ENCODE assay signal across 10 cellular contexts in the genomic region with DNA sequence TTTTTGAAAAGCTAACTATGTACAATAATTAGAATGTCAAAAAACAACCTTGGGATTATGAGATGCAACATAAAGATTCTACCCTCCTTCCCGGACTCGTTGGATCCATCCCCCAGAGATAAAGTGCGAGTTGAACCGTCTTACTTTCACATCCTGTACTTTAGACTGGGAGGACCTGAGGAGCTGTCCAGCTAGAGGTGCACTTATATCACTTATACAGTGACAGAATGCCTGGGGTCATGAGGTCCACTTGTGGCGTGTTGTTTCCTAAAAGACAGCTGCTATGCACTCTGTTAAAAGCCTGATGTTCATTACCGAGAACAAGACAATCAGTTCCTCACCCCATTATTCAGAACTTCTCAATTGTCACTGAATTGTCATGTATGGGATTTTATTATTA. TPM values are rescaled to one million over a fixed set of nuclear protein-coding genes. Genes with fewer than 3 reads are reported as not detected.
DNase-seq lines count a peak whose midpoint lies in the region; ATAC-seq, FAIRE-seq and TF ChIP-seq lines count a peak whose summit lies in the region.
"Had no signal": no experiment of that assay in that cellular context is flagged by ENCODE, and none has a peak within 500 bp of the region (broad histone marks: within the 10 kb centered on the region; RNA-seq: fewer than 3 reads in every experiment).

No MANE protein-coding gene starts in this region.

- H3K9me3 ChIP-seq in GM12878 (replicated peaks; ENCODE audit: control insufficient read depth, insufficient read depth, low read length) (no peaks in the 10 kb centered on the region), neural progenitor cell (ENCODE audit: low read depth) (no peaks in the 10 kb centered on the region)
- H3K9me3 ChIP-seq: testis had no signal

- no peak for TF ChIP-seq POLR2A in GM12878 (IDR thresholded peaks at IDR 0.05; ENCODE audit: low read depth, low read length)

- BruUV-seq in Calu3 (replicated peaks; lab: Mats Ljungman, UMichigan) (TSS peak; percentile 51), GM12878 (replicated peaks; lab: Mats Ljungman, UMichigan) (no TSS peak)

- H3K27ac Mint-ChIP-seq in Calu3 (ENCODE audit: unreplicated experiment) (no peak overlapping the region), neural progenitor cell (no peak overlapping the region)
- H3K27ac Mint-ChIP-seq in stimulated activated naive B cell treated with anti-CD40 and anti-IgM and Interleukin-4, amounts not matched to agents 10 μg/mL and 1 μg/mL and 100 μg/mL, for 72 hours: no peak overlapping the region

- POLR2A ChIA-PET in GM12878 (lab: Charles Lee): interaction anchor here (0.6 to 1.6 kb wide), 8 partner anchors 9 to 1721 kb away, joined by 3 to 5 read pairs (median 3); a partner anchor contains a TSS

- H3K4me3 ChIP-seq in GM12878 (peak overlapping the region; percentile 88), neural progenitor cell (peak overlapping the region; percentile 98)

- H4K20me1 ChIP-seq in GM12878 (ENCODE audit: control insufficient read depth, insufficient read depth): no peaks in the 10 kb centered on the region
- peaks cover 21% of the 10 kb centered on the region for H4K20me1 ChIP-seq in neural progenitor cell (ENCODE audit: low read depth)

- H3K4me1 ChIP-seq in GM12878 (ENCODE audit: control insufficient read depth, insufficient read depth, low read length) (peaks cover 16% of the 10 kb centered on the region), neural progenitor cell (peaks cover 9% of the 10 kb centered on the region)

- DNase-seq in Calu3 (no peak), GM12878 (ENCODE audit: low read depth, low spot score) (no peak), neural progenitor cell (ENCODE audit: low spot score) (no peak), G401 (ENCODE audit: low spot score) (no peak)
- DNase-seq in stimulated activated CD4-positive, alpha-beta T cell treated with anti-CD3 and anti-CD28 coated beads, Interleukin-15, amount 100 ng/mL, for 24 hours: no peak
- no peak for DNase-seq in stimulated activated naive B cell treated with anti-CD40 and anti-IgM and Interleukin-4, amounts not matched to agents 10 μg/mL and 1 μg/mL and 100 μg/mL, for 72 hours
- DNase-seq: caudate nucleus, NCI-H187 treated with DMSO at 0.1 percent for 48 hours, testis had no signal

- H2AFZ ChIP-seq in GM12878 (ENCODE audit: control insufficient read depth, low read depth, low read length): no peak overlapping the region
- no peak overlapping the region for H2AFZ ChIP-seq in neural progenitor cell (replicated peaks)

- H3K4me2 ChIP-seq in GM12878 (ENCODE audit: control insufficient read depth, insufficient read depth): peak overlapping the region; percentile 94
- peak overlapping the region; percentile 91 for H3K4me2 ChIP-seq in neural progenitor cell

- no peak for ATAC-seq in GM12878
- no peak for ATAC-seq in stimulated activated naive B cell treated with anti-CD40 and anti-IgM and Interleukin-4, amounts not matched to agents 10 μg/mL and 1 μg/mL and 100 μg/mL, for 72 hours (replicated peaks)

- H3K27ac ChIP-seq in GM12878 (ENCODE audit: control insufficient read depth, insufficient read depth) (no peak overlapping the region), neural progenitor cell (no peak overlapping the region)

- peaks cover 22% of the 10 kb centered on the region for H3K36me3 Mint-ChIP-seq in Calu3 (ENCODE audit: insufficient read depth, unreplicated experiment)
- H3K36me3 Mint-ChIP-seq in neural progenitor cell: peaks cover 2% of the 10 kb centered on the region
- peaks cover 5 to 13% of the 10 kb centered on the region in 2 donors for H3K36me3 Mint-ChIP-seq in stimulated activated naive B cell treated with anti-CD40 and anti-IgM and Interleukin-4, amounts not matched to agents 10 μg/mL and 1 μg/mL and 100 μg/mL, for 72 hours

- no peak for TF ChIP-seq RAD21 in Ishikawa (IDR thresholded peaks at IDR 0.05; ENCODE audit: low read depth)
- no peak for TF ChIP-seq RAD21 in GM12878 (IDR thresholded peaks at IDR 0.05; ENCODE audit: insufficient read depth, low read depth, low read length)

- CTCF ChIA-PET in Calu3 (lab: Charles Lee) (interaction anchor here (0.7 kb wide), 1 partner anchor 14 kb away, joined by 3 read pairs; no protein-coding TSS in a partner anchor), GM12878 (lab: Yijun Ruan, JAX) (interaction anchor here (0.6 to 10.2 kb wide), 13 partner anchors 9 to 1271 kb away, joined by 3 to 386 read pairs (median 3); a partner anchor contains a TSS)

- H3K27me3 Mint-ChIP-seq in Calu3 (ENCODE audit: unreplicated experiment): no peaks in the 10 kb centered on the region
- peaks cover 7% of the 10 kb centered on the region for H3K27me3 Mint-ChIP-seq in neural progenitor cell (ENCODE audit: insufficient read depth, low read depth)
- no peaks in the 10 kb centered on the region for H3K27me3 Mint-ChIP-seq in stimulated activated naive B cell treated with anti-CD40 and anti-IgM and Interleukin-4, amounts not matched to agents 10 μg/mL and 1 μg/mL and 100 μg/mL, for 72 hours

- H3K9me3 Mint-ChIP-seq in Calu3 (ENCODE audit: low read depth, unreplicated experiment) (no peaks in the 10 kb centered on the region), neural progenitor cell (no peaks in the 10 kb centered on the region)
- no peaks in the 10 kb centered on the region for H3K9me3 Mint-ChIP-seq in stimulated activated naive B cell treated with anti-CD40 and anti-IgM and Interleukin-4, amounts not matched to agents 10 μg/mL and 1 μg/mL and 100 μg/mL, for 72 hours

- RAD21 ChIA-PET in GM12878 (lab: Charles Lee; ENCODE audit: unreplicated experiment): interaction anchor here (0.6 to 6.1 kb wide), 5 partner anchors 17 to 94 kb away, joined by 3 to 345 read pairs (median 4); no protein-coding TSS in a partner anchor

- H3K79me2 ChIP-seq in GM12878 (ENCODE audit: control insufficient read depth, insufficient read depth, low read length): peaks cover 34% of the 10 kb centered on the region
- H3K79me2 ChIP-seq in neural progenitor cell (ENCODE audit: low read depth): peaks cover 71% of the 10 kb centered on the region

- 62% methylated on average over 6 of the region's 6 CpGs for WGBS in GM12878 (ENCODE audit: insufficient coverage, insufficient replicate concordance, low lambda C conversion rate, missing lambda C conversion rate)

- TF ChIP-seq EP300 in Ishikawa (IDR thresholded peaks at IDR 0.05; ENCODE audit: borderline replicate concordance): no peak
- TF ChIP-seq EP300 in GM12878 (IDR thresholded peaks at IDR 0.05; ENCODE audit: borderline replicate concordance in 1 of 2, control insufficient read depth in 1 of 2, low read depth in 2 of 2, low read length in 2 of 2): no peak

- no peak for TF ChIP-seq CTCF in Calu3 (IDR thresholded peaks at IDR 0.05; ENCODE audit: unreplicated experiment)
- TF ChIP-seq CTCF in GM12878 (IDR thresholded peaks at IDR 0.05 in 2 of 3, conservative IDR thresholded peaks at IDR 0.05 in 1 of 3; ENCODE audit: control insufficient read depth in 2 of 3, extremely low read depth in 1 of 3, insufficient read depth in 1 of 3, low read depth in 3 of 3, low read length in 3 of 3): no peak
- no peak for TF ChIP-seq CTCF in neural progenitor cell (IDR thresholded peaks at IDR 0.05)

- H3K4me3 Mint-ChIP-seq in Calu3 (ENCODE audit: low read depth, unreplicated experiment) (no peak overlapping the region), neural progenitor cell (peak overlapping the region; percentile 65)
- H3K4me3 Mint-ChIP-seq in stimulated activated naive B cell treated with anti-CD40 and anti-IgM and Interleukin-4, amounts not matched to agents 10 μg/mL and 1 μg/mL and 100 μg/mL, for 72 hours: peak overlapping the region in 1 of 2 donors; percentile 44

- no peak overlapping the region; the same call in 1 of the 2 replicates for H3K9ac ChIP-seq in GM12878 (ENCODE audit: control insufficient read depth, insufficient read depth, low read length)
- no peak overlapping the region for H3K9ac ChIP-seq in neural progenitor cell

- in situ Hi-C loops in GM12878 (cut with MboI) (no loop called here), G401 (cut with HindIII; ENCODE audit: low sequenced_read_pairs) (no loop called here)

- intact Hi-C loops in Calu3 (cut with micrococcal nuclease; ENCODE audit: unreplicated experiment) (no loop called here), GM12878 (cut with micrococcal nuclease; ENCODE audit: unreplicated experiment) (no loop called here)

- H3K27me3 ChIP-seq in GM12878 (replicated peaks in 1 of 2; ENCODE audit: control insufficient read depth in 2 of 2, insufficient read depth in 2 of 2, low read length in 1 of 2): no peaks in the 10 kb centered on the region
- no peaks in the 10 kb centered on the region for H3K27me3 ChIP-seq in neural progenitor cell
- H3K27me3 ChIP-seq: testis had no signal

- peaks cover 0 to 6% of the 10 kb centered on the region in 2 experiments; a peak in 1 of 4 replicates for H3K36me3 ChIP-seq in GM12878 (ENCODE audit: control insufficient read depth in 2 of 2, insufficient read depth in 2 of 2, low read length in 1 of 2)
- no peaks in the 10 kb centered on the region for H3K36me3 ChIP-seq in neural progenitor cell

- H3F3A ChIP-seq in neural progenitor cell (ENCODE audit: low read depth): peaks cover 18% of the 10 kb centered on the region

- SMC1A ChIA-PET in GM12878 (lab: Charles Lee; ENCODE audit: uncharacterized antibody, unreplicated experiment): interaction anchor here (1.0 to 6.0 kb wide), 5 partner anchors 9 to 319 kb away, joined by 3 to 229 read pairs (median 43); a partner anchor contains a TSS

- peaks cover 11% of the 10 kb centered on the region for H3K4me1 Mint-ChIP-seq in Calu3 (ENCODE audit: low read depth, unreplicated experiment)
- peaks cover 15% of the 10 kb centered on the region for H3K4me1 Mint-ChIP-seq in neural progenitor cell
- peaks cover 22 to 35% of the 10 kb centered on the region in 2 donors for H3K4me1 Mint-ChIP-seq in stimulated activated naive B cell treated with anti-CD40 and anti-IgM and Interleukin-4, amounts not matched to agents 10 μg/mL and 1 μg/mL and 100 μg/mL, for 72 hours

- no peak for FAIRE-seq in GM12878 (lab: Jason Lieb, UNC)

RNA-seq across cellular contexts. Expression of a gene that starts 2.1 kb away (rescaled TPM):
- total RNA-seq in Calu3 (2022) (21.5 and 25.7 TPM in 2 replicates), GM12878 (2014; rRNA removed) (16.5 and 19.6 TPM in 2 replicates), GM12878 (2014; rRNA removed; fragmentation: Illumina TruSeq; extraction: Trizol) (19.3 and 19.8 TPM in 2 replicates), GM12878 (2021) (41.1 and 41.4 TPM in 2 replicates), neural progenitor cell (ENCODE audit: low replicate concordance) (53.8 and 59.8 TPM in 2 replicates)
- total RNA-seq in GM12878 (2013; cell fraction: nucleolus; rRNA removed): 65.8 and 72.7 TPM in 2 replicates
- polyA plus RNA-seq in GM12878 (2011; ENCODE audit: low read depth): 8.5 TPM
- polyA plus RNA-seq in GM12878 (2011; rRNA removed) (89.4 and 94.7 TPM in 2 replicates), GM12878 (2014; fragmentation: Illumina TruSeq; extraction: Trizol) (26.4 and 29.3 TPM in 2 replicates), GM12878 (2014; fragmentation: Nextera tagmentation; extraction: Ambion mirVana) (10 to 100 TPM; 11.5 to 15.4 TPM), GM12878 (2014; rRNA removed) (13.5 and 17.8 TPM in 2 replicates), GM12878 (2016; fragmentation: Nextera tagmentation; extraction: Ambion mirVana) (10 to 100 TPM; 59.5 to 59.8 TPM)
- polyA plus RNA-seq in GM12878 (2011; cell fraction: cytosol; rRNA removed): 34.4 and 52.3 TPM in 2 replicates
- polyA plus RNA-seq in GM12878 (2011; cell fraction: nucleus; rRNA removed): 38.5 and 57.8 TPM in 2 replicates
- 9.9 and 13.1 TPM in 2 replicates for polyA plus RNA-seq in GM12878 (2012)
- polyA minus RNA-seq in GM12878 (2011; rRNA and poly(A)+ RNA removed): 64.4 and 105 TPM in 2 replicates
- polyA minus RNA-seq in GM12878 (2011; cell fraction: cytosol; rRNA and poly(A)+ RNA removed): 9.4 and 16.5 TPM in 2 replicates
- polyA minus RNA-seq in GM12878 (2011; cell fraction: nucleus; rRNA and poly(A)+ RNA removed): 15.5 and 20.8 TPM in 2 replicates
- total RNA-seq in G401 (2014; rRNA removed; shearing (Covaris generic)): 12.0 and 12.7 TPM in 2 replicates

RNA-seq across cellular contexts. Expression of a gene that starts 9.1 kb away (rescaled TPM):
- total RNA-seq in Calu3 (2022) (102 and 116 TPM in 2 replicates), GM12878 (2014; rRNA removed) (493 and 526 TPM in 2 replicates), GM12878 (2014; rRNA removed; fragmentation: Illumina TruSeq; extraction: Trizol) (470 and 509 TPM in 2 replicates), GM12878 (2021) (389 and 402 TPM in 2 replicates), neural progenitor cell (ENCODE audit: low replicate concordance) (245 and 323 TPM in 2 replicates)
- 68.2 and 72.6 TPM in 2 replicates for total RNA-seq in GM12878 (2013; cell fraction: nucleolus; rRNA removed)
- polyA plus RNA-seq in GM12878 (2011; ENCODE audit: low read depth): 175 TPM
- polyA plus RNA-seq in GM12878 (2011; rRNA removed) (565 and 738 TPM in 2 replicates), GM12878 (2014; fragmentation: Illumina TruSeq; extraction: Trizol) (459 and 487 TPM in 2 replicates), GM12878 (2014; fragmentation: Nextera tagmentation; extraction: Ambion mirVana) (100 to 1,000 TPM; 651 to 694 TPM), GM12878 (2014; rRNA removed) (464 and 516 TPM in 2 replicates), GM12878 (2016; fragmentation: Nextera tagmentation; extraction: Ambion mirVana) (100 to 1,000 TPM; 568 to 618 TPM)
- 683 and 744 TPM in 2 replicates for polyA plus RNA-seq in GM12878 (2011; cell fraction: cytosol; rRNA removed)
- polyA plus RNA-seq in GM12878 (2011; cell fraction: nucleus; rRNA removed): 317 and 447 TPM in 2 replicates
- polyA plus RNA-seq in GM12878 (2012): 215 and 236 TPM in 2 replicates
- 328 and 409 TPM in 2 replicates for polyA minus RNA-seq in GM12878 (2011; rRNA and poly(A)+ RNA removed)
- 236 and 284 TPM in 2 replicates for polyA minus RNA-seq in GM12878 (2011; cell fraction: cytosol; rRNA and poly(A)+ RNA removed)
- polyA minus RNA-seq in GM12878 (2011; cell fraction: nucleus; rRNA and poly(A)+ RNA removed): 83.2 and 141 TPM in 2 replicates
- total RNA-seq in G401 (2014; rRNA removed; shearing (Covaris generic)): 290 and 347 TPM in 2 replicates

RNA-seq across cellular contexts. Expression of a gene that starts 16.0 kb away (rescaled TPM):
- total RNA-seq in Calu3 (2022) (60.0 and 67.6 TPM in 2 replicates), GM12878 (2014; rRNA removed) (139 and 176 TPM in 2 replicates), GM12878 (2014; rRNA removed; fragmentation: Illumina TruSeq; extraction: Trizol) (102 and 105 TPM in 2 replicates), GM12878 (2021) (81.7 and 82.4 TPM in 2 replicates), neural progenitor cell (ENCODE audit: low replicate concordance) (84.3 and 117 TPM in 2 replicates)
- total RNA-seq in GM12878 (2013; cell fraction: nucleolus; rRNA removed): 48.5 and 48.6 TPM in 2 replicates
- 55.1 TPM for polyA plus RNA-seq in GM12878 (2011; ENCODE audit: low read depth)
- polyA plus RNA-seq in GM12878 (2011; rRNA removed) (131 and 151 TPM in 2 replicates), GM12878 (2014; fragmentation: Illumina TruSeq; extraction: Trizol) (129 and 150 TPM in 2 replicates), GM12878 (2014; fragmentation: Nextera tagmentation; extraction: Ambion mirVana) (10 to 100 TPM; 53.0 to 69.1 TPM), GM12878 (2014; rRNA removed) (141 and 157 TPM in 2 replicates), GM12878 (2016; fragmentation: Nextera tagmentation; extraction: Ambion mirVana) (100 to 1,000 TPM; 183 to 185 TPM)
- 99.3 and 105 TPM in 2 replicates for polyA plus RNA-seq in GM12878 (2011; cell fraction: cytosol; rRNA removed)
- 32.1 and 46.0 TPM in 2 replicates for polyA plus RNA-seq in GM12878 (2011; cell fraction: nucleus; rRNA removed)
- 72.7 and 77.3 TPM in 2 replicates for polyA plus RNA-seq in GM12878 (2012)
- 38.9 and 49.5 TPM in 2 replicates for polyA minus RNA-seq in GM12878 (2011; rRNA and poly(A)+ RNA removed)
- polyA minus RNA-seq in GM12878 (2011; cell fraction: cytosol; rRNA and poly(A)+ RNA removed): 17.6 and 21.7 TPM in 2 replicates
- polyA minus RNA-seq in GM12878 (2011; cell fraction: nucleus; rRNA and poly(A)+ RNA removed): 10.4 and 10.6 TPM in 2 replicates
- 105 and 117 TPM in 2 replicates for total RNA-seq in G401 (2014; rRNA removed; shearing (Covaris generic))
